Comparison of ENCODE assay signal across 10 cellular contexts in genomic region chr6:133991096-133991593, GRCh38. TPM values are rescaled to one million over a fixed set of nuclear protein-coding genes. Genes with fewer than 3 reads are reported as not detected.
A peak's percentile ranks its signal among the peaks of the same experiment; 100 is the strongest.
DNase-seq lines count a peak whose midpoint lies in the region; ATAC-seq and TF ChIP-seq lines count a peak whose summit lies in the region.
"Had no signal": no experiment of that assay in that cellular context is flagged by ENCODE, and none has a peak within 500 bp of the region (broad histone marks: within the 10 kb centered on the region; RNA-seq: fewer than 3 reads in every experiment).

No MANE protein-coding gene starts in this region.

- H3K27ac ChIP-seq in MM.1S (ENCODE audit: low read length) = no peak overlapping the region

- H3K36me3 ChIP-seq in MM.1S (replicated peaks; ENCODE audit: insufficient read depth, low read length) = no peaks in the 10 kb centered on the region

- ATAC-seq in GM21576 (IDR thresholded peaks at IDR 0.05; ENCODE audit: unreplicated experiment) = no peak

- H2AFZ ChIP-seq in MM.1S (ENCODE audit: low read length) = no peak overlapping the region

- H3K27me3 ChIP-seq in MM.1S (replicated peaks; ENCODE audit: insufficient read depth, low read length) = no peaks in the 10 kb centered on the region

- H3K4me2 ChIP-seq in MM.1S (ENCODE audit: low read depth, low read length) = no peak overlapping the region

- no peaks in the 10 kb centered on the region for H3K9me2 ChIP-seq in MM.1S (replicated peaks; ENCODE audit: insufficient read depth, low read length)

- DNase-seq in GM04503 (ENCODE audit: low read depth) (peak; percentile 59), NCI-H226 (peak; percentile 12), epidermal melanocyte (ENCODE audit: insufficient read length, low spot score) (peak; percentile 40), renal cortical epithelial cell (ENCODE audit: low read depth) (peak; percentile 85), pons (ENCODE audit: low spot score) (no peak), DMS79 treated with DMSO at 0.1 percent for 48 hours (lab: John Stamatoyannopoulos, UW) (no peak), MM.1S (no peak)
- DNase-seq: activated gamma-delta T cell treated with Interleukin-2 at 50 U/mL for 16 hours, NCI-H526 had no signal

- H4K20me1 ChIP-seq in MM.1S (ENCODE audit: insufficient read depth, low read length) = no peaks in the 10 kb centered on the region

- H3K9me3 ChIP-seq in MM.1S (replicated peaks; ENCODE audit: insufficient read depth, low read length) = no peaks in the 10 kb centered on the region

- no peaks in the 10 kb centered on the region for H3F3A ChIP-seq in MM.1S (ENCODE audit: insufficient read depth, low read length)

- no peak overlapping the region for H3K9ac ChIP-seq in MM.1S (ENCODE audit: low read length)

- H3K4me3 ChIP-seq in MM.1S (ENCODE audit: low read length) = no peak overlapping the region

- TF ChIP-seq CTCF in MM.1S (IDR thresholded peaks at IDR 0.05; ENCODE audit: low read length) = no peak

- H3K4me1 ChIP-seq in MM.1S (ENCODE audit: low read length) = no peaks in the 10 kb centered on the region

- H3K79me2 ChIP-seq in MM.1S (ENCODE audit: low read length) = no peaks in the 10 kb centered on the region

RNA-seq across cellular contexts. Expression of gene TBPL1, which starts 38.1 kb away (rescaled TPM):
- 16.5 and 23.5 TPM in 2 replicates for total RNA-seq in renal cortical epithelial cell

Comparison
In these comparisons a context has a peak if more than half of its experiments do, and no peak if none do; other contexts are left out.
1. DNase-seq: peak in GM04503 (single experiment), NCI-H226 (single experiment), epidermal melanocyte (single experiment) and renal cortical epithelial cell (single experiment); none in pons (single experiment), DMS79 treated with DMSO at 0.1 percent for 48 hours (single experiment) and MM.1S (single experiment).